Comparison of ENCODE assay signal across 17 cellular contexts in genomic region chr9:124439661-124440243, GRCh38. TPM values are rescaled to one million over a fixed set of nuclear protein-coding genes. Genes with fewer than 3 reads are reported as not detected.
A peak's percentile ranks its signal among the peaks of the same experiment; 100 is the strongest.
DNase-seq lines count a peak whose midpoint lies in the region; ATAC-seq, FAIRE-seq and TF ChIP-seq lines count a peak whose summit lies in the region.
"Had no signal": no experiment of that assay in that cellular context is flagged by ENCODE, and none has a peak within 500 bp of the region (broad histone marks: within the 10 kb centered on the region; RNA-seq: fewer than 3 reads in every experiment).

No MANE protein-coding gene starts in this region.

- H3K4me3 Mint-ChIP-seq in WTC11 (no peak overlapping the region), endothelial cell (ENCODE audit: unreplicated experiment) (no peak overlapping the region)
- H3K4me3 Mint-ChIP-seq in stimulated activated memory B cell treated with anti-CD40 and anti-IgM and Interleukin-4, amounts not matched to agents 10 μg/mL and 1 μg/mL and 100 μg/mL, for 72 hours: no peak overlapping the region
- H3K4me3 Mint-ChIP-seq: B cell; CD4-positive, alpha-beta memory T cell had no signal

- H3K4me3 ChIP-seq in osteoblast (ENCODE audit: insufficient read depth, low read length): no peak overlapping the region
- H3K4me3 ChIP-seq: GM12878 had no signal

- DNase-seq in WTC11 (ENCODE audit: low spot score) (peak; percentile 2), endothelial cell (ENCODE audit: low spot score) (no peak), osteoblast (ENCODE audit: insufficient read length, low spot score, missing footprints) (peak; percentile 53), SKM-1 (lab: John Stamatoyannopoulos, UW; ENCODE audit: unreplicated experiment) (no peak), frontal cortex (ENCODE audit: low spot score in 2 of 2) (no peak)
- DNase-seq: CD4-positive, alpha-beta memory T cell; DMS79 had no signal

- no peak overlapping the region for H3K27ac ChIP-seq in osteoblast (ENCODE audit: low read depth, low read length)
- H3K27ac ChIP-seq: C4-2B had no signal

- H3K9me3 Mint-ChIP-seq in WTC11: peaks cover 10% of the 10 kb centered on the region
- H3K9me3 Mint-ChIP-seq in endothelial cell (ENCODE audit: unreplicated experiment): no peaks in the 10 kb centered on the region
- H3K9me3 Mint-ChIP-seq in stimulated activated memory B cell treated with anti-CD40 and anti-IgM and Interleukin-4, amounts not matched to agents 10 μg/mL and 1 μg/mL and 100 μg/mL, for 72 hours: peaks cover 5% of the 10 kb centered on the region

- POLR2A ChIA-PET in WTC11 (lab: Charles Lee): no interaction called here

- no peaks in the 10 kb centered on the region for H3K36me3 ChIP-seq in osteoblast (ENCODE audit: insufficient read depth, low read length)

- H3K4me2 ChIP-seq in osteoblast (ENCODE audit: insufficient read depth, low read length): no peak overlapping the region

- peaks cover 3% of the 10 kb centered on the region for H3K27me3 ChIP-seq in osteoblast (ENCODE audit: insufficient read depth, low read length)

- FAIRE-seq in frontal cortex (lab: Jason Lieb, UNC): no peak
- FAIRE-seq: A204.1, GM12878, GM18507 had no signal

- no peak overlapping the region for H2AFZ ChIP-seq in osteoblast (ENCODE audit: low read length)

- CTCF ChIA-PET in WTC11 (lab: Charles Lee): interaction anchor here (1.1 to 1.2 kb wide), 2 partner anchors 21 to 47 kb away, joined by 3 to 4 read pairs; no protein-coding TSS in a partner anchor

- no peaks in the 10 kb centered on the region for H4K20me1 ChIP-seq in osteoblast (ENCODE audit: insufficient read depth, low read length)

- H3K4me1 Mint-ChIP-seq in WTC11: no peaks in the 10 kb centered on the region
- no peaks in the 10 kb centered on the region for H3K4me1 Mint-ChIP-seq in endothelial cell (ENCODE audit: unreplicated experiment)
- H3K4me1 Mint-ChIP-seq in stimulated activated memory B cell treated with anti-CD40 and anti-IgM and Interleukin-4, amounts not matched to agents 10 μg/mL and 1 μg/mL and 100 μg/mL, for 72 hours: no peaks in the 10 kb centered on the region
- H3K4me1 Mint-ChIP-seq: B cell; CD4-positive, alpha-beta memory T cell had no signal

- H3K36me3 Mint-ChIP-seq in WTC11 (no peaks in the 10 kb centered on the region), endothelial cell (ENCODE audit: low read depth, unreplicated experiment) (peaks cover 4% of the 10 kb centered on the region)
- no peaks in the 10 kb centered on the region for H3K36me3 Mint-ChIP-seq in stimulated activated memory B cell treated with anti-CD40 and anti-IgM and Interleukin-4, amounts not matched to agents 10 μg/mL and 1 μg/mL and 100 μg/mL, for 72 hours

- TF ChIP-seq CTCF in WTC11 (IDR thresholded peaks at IDR 0.05) (no peak), endothelial cell (IDR thresholded peaks at IDR 0.05; ENCODE audit: unreplicated experiment) (no peak), osteoblast (IDR thresholded peaks at IDR 0.05; ENCODE audit: extremely low read depth, low read depth, low read length) (no peak)

- peaks cover 17% of the 10 kb centered on the region for H3K27me3 Mint-ChIP-seq in WTC11 (ENCODE audit: low read depth)
- H3K27me3 Mint-ChIP-seq in endothelial cell (ENCODE audit: unreplicated experiment): peaks cover 11% of the 10 kb centered on the region
- H3K27me3 Mint-ChIP-seq in stimulated activated memory B cell treated with anti-CD40 and anti-IgM and Interleukin-4, amounts not matched to agents 10 μg/mL and 1 μg/mL and 100 μg/mL, for 72 hours: peaks cover 62% of the 10 kb centered on the region

- H3K27ac Mint-ChIP-seq in WTC11 (no peak overlapping the region), endothelial cell (ENCODE audit: unreplicated experiment) (peak overlapping the region; percentile 36)
- no peak overlapping the region for H3K27ac Mint-ChIP-seq in stimulated activated memory B cell treated with anti-CD40 and anti-IgM and Interleukin-4, amounts not matched to agents 10 μg/mL and 1 μg/mL and 100 μg/mL, for 72 hours
- H3K27ac Mint-ChIP-seq: B cell had no signal

- H3K9me3 ChIP-seq in osteoblast (ENCODE audit: low read depth, low read length): peaks cover 2% of the 10 kb centered on the region

- no peaks in the 10 kb centered on the region for H3K79me2 ChIP-seq in osteoblast (ENCODE audit: insufficient read depth, low read length)

- H3K4me1 ChIP-seq in osteoblast (ENCODE audit: insufficient read depth, low read length): no peaks in the 10 kb centered on the region

- ATAC-seq in WTC11: no peak
- peak; percentile 16 for ATAC-seq in stimulated activated memory B cell treated with anti-CD40 and anti-IgM and Interleukin-4, amounts not matched to agents 10 μg/mL and 1 μg/mL and 100 μg/mL, for 72 hours
- no peak for ATAC-seq in HG03045 (IDR thresholded peaks at IDR 0.05; ENCODE audit: unreplicated experiment)
- ATAC-seq: GM12878 had no signal

TF ChIP-seq in WTC11, 78 proteins besides CTCF, POLR2A, EP300 and RAD21:
- TF ChIP-seq ATF2 (CRISPR knock-in tag; IDR thresholded peaks at IDR 0.05; ENCODE audit: borderline replicate concordance, low read depth) (no peak), TEAD4 (CRISPR knock-in tag; IDR thresholded peaks at IDR 0.05) (no peak), MYBL2 (CRISPR knock-in tag; IDR thresholded peaks at IDR 0.05) (no peak), HMGXB4 (CRISPR knock-in tag; IDR thresholded peaks at IDR 0.05) (no peak), HMGA2 (CRISPR knock-in tag; IDR thresholded peaks at IDR 0.05) (no peak), NFYB (CRISPR knock-in tag; conservative IDR thresholded peaks at IDR 0.05; ENCODE audit: low read depth) (no peak), MLX (CRISPR knock-in tag; IDR thresholded peaks at IDR 0.05) (no peak), NR1H2 (CRISPR knock-in tag; IDR thresholded peaks at IDR 0.05) (no peak), ZMAT4 (CRISPR knock-in tag; IDR thresholded peaks at IDR 0.05) (no peak), EMX1 (CRISPR knock-in tag; IDR thresholded peaks at IDR 0.05) (no peak), SOX15 (CRISPR knock-in tag; IDR thresholded peaks at IDR 0.05) (no peak), ZNF317 (CRISPR knock-in tag; IDR thresholded peaks at IDR 0.05; ENCODE audit: borderline replicate concordance, low read depth) (no peak), ZNF396 (CRISPR knock-in tag; IDR thresholded peaks at IDR 0.05; ENCODE audit: borderline replicate concordance) (no peak), OVOL2 (CRISPR knock-in tag; IDR thresholded peaks at IDR 0.05; ENCODE audit: borderline replicate concordance) (no peak), SP1 (CRISPR knock-in tag; conservative IDR thresholded peaks at IDR 0.05) (no peak)

RNA-seq across cellular contexts. Expression of gene ADGRD2, which starts 10.5 kb away (rescaled TPM):
- total RNA-seq in WTC11 (2021) (0.61 to 1.6 TPM (median 1.3 TPM) in 3 replicates), endothelial cell (ENCODE audit: unreplicated experiment) (not detected), osteoblast (not detected in 2 replicates), frontal cortex (not detected)
- total RNA-seq: B cell; CD4-positive, alpha-beta memory T cell; G401; GM12878; H4; HT1080 had no signal

RNA-seq across cellular contexts. Expression of gene PSMB7, which starts 24.5 kb away (rescaled TPM):
- total RNA-seq in WTC11 (2021): 160 to 187 TPM (median 164 TPM) in 3 replicates
- total RNA-seq in endothelial cell (ENCODE audit: unreplicated experiment): 180 TPM
- total RNA-seq in osteoblast: 136 and 138 TPM in 2 replicates
- 181 TPM for total RNA-seq in frontal cortex

Comparison
In these comparisons a context has a peak if more than half of its experiments do, and no peak if none do; other contexts are left out.
1. DNase-seq: peak in WTC11 (single experiment) and osteoblast (single experiment); none in endothelial cell (single experiment), SKM-1 (single experiment) and frontal cortex (0 of 2).